In the genomic region with DNA sequence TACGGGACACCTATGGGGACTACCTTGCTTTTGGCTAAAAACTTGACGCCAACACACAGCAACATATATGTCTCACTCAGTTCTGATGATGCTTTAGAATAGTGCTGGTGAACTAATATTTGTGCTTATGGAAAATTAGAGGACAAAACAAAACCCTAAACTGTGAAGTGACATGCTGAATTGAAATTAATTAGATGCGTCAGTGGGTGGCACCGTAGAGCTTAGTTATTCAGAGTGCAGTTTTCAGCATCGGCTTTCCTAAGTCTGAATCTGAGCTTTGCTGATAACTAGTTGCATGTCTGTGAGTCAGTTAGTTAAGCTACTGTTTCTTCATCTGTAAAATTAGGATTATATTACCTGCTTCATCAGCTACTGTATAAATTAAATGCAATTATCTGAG, we compare ENCODE assay signal across 10 cellular contexts.
A peak's percentile ranks its signal among the peaks of the same experiment; 100 is the strongest.
DNase-seq lines count a peak whose midpoint lies in the region; ATAC-seq, FAIRE-seq and TF ChIP-seq lines count a peak whose summit lies in the region.
"Had no signal": no experiment of that assay in that cellular context is flagged by ENCODE, and none has a peak within 500 bp of the region (broad histone marks: within the 10 kb centered on the region; RNA-seq: fewer than 3 reads in every experiment).

No MANE protein-coding gene starts in this region.

- FAIRE-seq in bronchial epithelial cell (lab: Jason Lieb, UNC): no peak

- no peaks in the 10 kb centered on the region for H3K27me3 ChIP-seq in bronchial epithelial cell (ENCODE audit: control insufficient read depth, insufficient read depth, low read length)

- no peak overlapping the region for H3K4me3 ChIP-seq in bronchial epithelial cell (ENCODE audit: low read depth, low read length)
- H3K4me3 ChIP-seq: SJSA1, thoracic aorta had no signal

- peak; percentile 38 for DNase-seq in HT-29 (ENCODE audit: low spot score)
- peak; percentile 46 for DNase-seq in bronchial epithelial cell (ENCODE audit: low read depth)
- DNase-seq in renal cortical epithelial cell (ENCODE audit: low read depth): peak; percentile 38
- no peak for DNase-seq in NCI-H2196 (lab: John Stamatoyannopoulos, UW; ENCODE audit: unreplicated experiment)
- no peak for DNase-seq in cerebellar nuclear complex (lab: John Stamatoyannopoulos, UW)

- ATAC-seq in GM18858 (IDR thresholded peaks at IDR 0.05; ENCODE audit: unreplicated experiment) (peak; percentile 66), HG02623 (IDR thresholded peaks at IDR 0.05; ENCODE audit: unreplicated experiment) (no peak), GM18907 (IDR thresholded peaks at IDR 0.05; ENCODE audit: unreplicated experiment) (no peak)

- H3K36me3 ChIP-seq in bronchial epithelial cell (ENCODE audit: control insufficient read depth, insufficient read depth, low read length): no peaks in the 10 kb centered on the region
- H3K36me3 ChIP-seq: SJSA1, thoracic aorta had no signal

- peak; percentile 64 for TF ChIP-seq CTCF in bronchial epithelial cell (IDR thresholded peaks at IDR 0.05; ENCODE audit: insufficient read depth, low read length, severe bottlenecking)

Comparison
In these comparisons a context has a peak if more than half of its experiments do, and no peak if none do; other contexts are left out.
1. DNase-seq: peak in HT-29 (single experiment), bronchial epithelial cell (single experiment) and renal cortical epithelial cell (single experiment); none in NCI-H2196 (single experiment) and cerebellar nuclear complex (0 of 2).